1 cellular context compared by ENCODE assay signal in genomic region chr18:40897884-40898283, GRCh38.
TF ChIP-seq lines count a peak whose summit lies in the region.

No MANE protein-coding gene starts in this region.

TF ChIP-seq in IMR-90, 13 proteins besides CTCF, POLR2A, EP300 and RAD21 (continued from another document):
- TF ChIP-seq MAFK (IDR thresholded peaks at IDR 0.05; ENCODE audit: low read depth, low read length) (no peak), SMC3 (IDR thresholded peaks at IDR 0.05; ENCODE audit: low read depth, low read length) (no peak), MXI1 (IDR thresholded peaks at IDR 0.05; ENCODE audit: borderline replicate concordance, low read depth, low read length) (no peak), CHD1 (IDR thresholded peaks at IDR 0.05; ENCODE audit: low read depth, low read length) (no peak), RFX5 (IDR thresholded peaks at IDR 0.05; ENCODE audit: low read depth, low read length) (no peak)
